Comparison of ENCODE assay signal across 20 cellular contexts in the genomic region with DNA sequence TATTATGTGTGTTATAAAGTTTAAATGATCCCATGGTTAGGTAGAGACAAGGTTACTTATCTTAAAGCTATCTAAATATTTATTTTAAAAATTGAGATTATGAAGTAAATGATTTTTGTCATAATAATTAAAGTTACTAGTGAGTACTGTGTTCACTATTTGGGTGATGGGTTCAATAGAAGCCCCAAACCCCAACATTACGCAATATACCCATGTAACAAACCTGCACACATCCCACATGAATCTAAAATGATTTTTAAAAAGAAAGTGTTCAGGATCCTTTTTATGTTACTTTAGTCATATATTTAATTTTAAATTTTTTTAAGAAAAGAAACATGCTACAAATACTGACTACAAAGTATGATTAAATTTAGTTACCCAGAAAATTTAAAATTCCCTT.
A peak's percentile ranks its signal among the peaks of the same experiment; 100 is the strongest.
DNase-seq lines count a peak whose midpoint lies in the region; ATAC-seq, FAIRE-seq and TF ChIP-seq lines count a peak whose summit lies in the region.
"Had no signal": no experiment of that assay in that cellular context is flagged by ENCODE, and none has a peak within 500 bp of the region (broad histone marks: within the 10 kb centered on the region; RNA-seq: fewer than 3 reads in every experiment).

No MANE protein-coding gene starts in this region.

- WGBS in HepG2 (ENCODE audit: low lambda C conversion rate), result 60% methylated on average over 1 of the region's 1 CpG
- WGBS in right lobe of liver (ENCODE audit: insufficient coverage, low coverage, low lambda C conversion rate, missing lambda C conversion rate), result 79% methylated on average over 1 of the region's 1 CpG

- no peaks in the 10 kb centered on the region for H3K36me3 Mint-ChIP-seq in glutamatergic neuron (ENCODE audit: unreplicated experiment)
- H3K36me3 Mint-ChIP-seq: CD4-positive, alpha-beta memory T cell had no signal

- CTCF ChIA-PET in HepG2 (lab: Yijun Ruan, JAX; ENCODE audit: low intra/inter-chr PET ratio, low total read pairs), result no interaction called here

- no peaks in the 10 kb centered on the region for H3K79me2 ChIP-seq in HepG2 (ENCODE audit: insufficient read depth, low read length)

- no peak overlapping the region for H3K4me3 ChIP-seq in HepG2 (replicated peaks in 1 of 3; ENCODE audit: insufficient read depth in 1 of 3, low read depth in 2 of 3, low read length in 3 of 3)
- H3K4me3 ChIP-seq in right lobe of liver, result no peak overlapping the region
- H3K4me3 ChIP-seq: GM23338, HAP-1 had no signal

- H3K36me3 ChIP-seq in HepG2 (replicated peaks in 1 of 2; ENCODE audit: control insufficient read depth in 1 of 2, insufficient read depth in 2 of 2, low read length in 2 of 2) (no peaks in the 10 kb centered on the region), right lobe of liver (no peaks in the 10 kb centered on the region)
- H3K36me3 ChIP-seq: HAP-1 had no signal

- TF ChIP-seq POLR2A in HepG2 (IDR thresholded peaks at IDR 0.05; ENCODE audit: insufficient read depth in 1 of 2, low read depth in 2 of 2, low read length in 2 of 2) (no peak), right lobe of liver (IDR thresholded peaks at IDR 0.05) (no peak)

- POLR2A ChIA-PET in HepG2 (lab: Yijun Ruan, JAX), result no interaction called here

- in situ Hi-C loops in HepG2 (cut with HindIII; ENCODE audit: extremely low pct_ligation_motif_present, low pct_unique_long_range_greater_than_20kb), result no loop called here

- H3K27ac ChIP-seq in HepG2 (ENCODE audit: extremely low read length, insufficient read depth, low read length) (no peak overlapping the region), right lobe of liver (no peak overlapping the region)

- H3K27me3 ChIP-seq in HepG2 (ENCODE audit: control insufficient read depth in 1 of 2, insufficient read depth in 2 of 2, low read length in 2 of 2) (no peaks in the 10 kb centered on the region), right lobe of liver (no peaks in the 10 kb centered on the region)

- no peaks in the 10 kb centered on the region for H3K9me3 Mint-ChIP-seq in glutamatergic neuron (ENCODE audit: unreplicated experiment)
- H3K9me3 Mint-ChIP-seq: HFFc6 had no signal

- BruUV-seq in HepG2 (replicated peaks; lab: Mats Ljungman, UMichigan), result no TSS peak

- TF ChIP-seq RAD21 in HepG2 (CRISPR knock-in tag; IDR thresholded peaks at IDR 0.05) (no peak), Ishikawa (IDR thresholded peaks at IDR 0.05; ENCODE audit: low read depth) (no peak)

- no peak overlapping the region for H3K4me2 ChIP-seq in HepG2 (ENCODE audit: low read depth, low read length)
- H3K4me2 ChIP-seq: GM23338 had no signal

- TF ChIP-seq EP300 in HepG2 (IDR thresholded peaks at IDR 0.05; ENCODE audit: low read depth in 2 of 2, low read length in 2 of 2) (no peak), HepG2 (CRISPR knock-in tag; IDR thresholded peaks at IDR 0.05; ENCODE audit: borderline replicate concordance) (no peak), Ishikawa (IDR thresholded peaks at IDR 0.05; ENCODE audit: borderline replicate concordance) (no peak)

- H3K9me3 ChIP-seq in HepG2 (ENCODE audit: low read length) (no peaks in the 10 kb centered on the region), right lobe of liver (no peaks in the 10 kb centered on the region)
- H3K9me3 ChIP-seq: HAP-1 had no signal

- no peak for DNase-seq in HepG2 (ENCODE audit: low spot score)
- DNase-seq in right lobe of liver, result no peak
- DNase-seq in glutamatergic neuron, result no peak
- no peak for DNase-seq in HuH-7.5 (ENCODE audit: low spot score)
- DNase-seq in NCI-H1105 (lab: John Stamatoyannopoulos, UW), result no peak
- DNase-seq: 8988T; C1 segment of cervical spinal cord; Calu3; CD4-positive, alpha-beta memory T cell; DMS53; DMS79 treated with DMSO at 0.1 percent for 48 hours; HFFc6 had no signal

- no peak overlapping the region for H2AFZ ChIP-seq in HepG2 (ENCODE audit: low read length)
- H2AFZ ChIP-seq: GM23338 had no signal

- TF ChIP-seq CTCF in HepG2 (CRISPR knock-in tag; IDR thresholded peaks at IDR 0.05) (no peak), right lobe of liver (IDR thresholded peaks at IDR 0.05) (no peak), glutamatergic neuron (IDR thresholded peaks at IDR 0.05; ENCODE audit: partially characterized antibody, unreplicated experiment) (no peak)

- no peaks in the 10 kb centered on the region for H3K27me3 Mint-ChIP-seq in glutamatergic neuron (ENCODE audit: unreplicated experiment)
- H3K27me3 Mint-ChIP-seq: CD4-positive, alpha-beta memory T cell had no signal

- H3K4me1 Mint-ChIP-seq in glutamatergic neuron (ENCODE audit: low read depth, unreplicated experiment), result no peaks in the 10 kb centered on the region
- H3K4me1 Mint-ChIP-seq: CD4-positive, alpha-beta memory T cell; GM23338 had no signal

- no peak for FAIRE-seq in HepG2 (lab: Jason Lieb, UNC)
- FAIRE-seq in colon (lab: Jason Lieb, UNC), result peak; percentile 14
- peak; percentile 9 for FAIRE-seq in islet of Langerhans (lab: Jason Lieb, UNC)
- FAIRE-seq: GM12892, GM19239, H54 had no signal

- H4K20me1 ChIP-seq in HepG2 (ENCODE audit: insufficient read depth, low read length), result no peaks in the 10 kb centered on the region

- intact Hi-C loops in HepG2 (cut with micrococcal nuclease; ENCODE audit: unreplicated experiment) (no loop called here), right lobe of liver (cut with DNase I) (no loop called here)

- H3K4me1 ChIP-seq in HepG2 (ENCODE audit: insufficient read depth, low read length) (no peaks in the 10 kb centered on the region), right lobe of liver (no peaks in the 10 kb centered on the region)
- H3K4me1 ChIP-seq: HAP-1 had no signal

- no peak overlapping the region for H3K4me3 Mint-ChIP-seq in glutamatergic neuron (ENCODE audit: unreplicated experiment)
- H3K4me3 Mint-ChIP-seq: CD4-positive, alpha-beta memory T cell; GM23338; HFFc6 had no signal

- H3K9ac ChIP-seq in HepG2 (ENCODE audit: insufficient read depth, low read depth, low read length), result no peak overlapping the region

- ATAC-seq in HepG2 (no peak), right lobe of liver (no peak)
- ATAC-seq: GM23338 had no signal

- no peak overlapping the region for H3K27ac Mint-ChIP-seq in glutamatergic neuron (ENCODE audit: unreplicated experiment)
- H3K27ac Mint-ChIP-seq: CD4-positive, alpha-beta memory T cell; GM23338; HFFc6 had no signal

TF ChIP-seq in HepG2, 621 proteins besides CTCF, POLR2A, EP300 and RAD21 (continues in another document):
- no peak for TF ChIP-seq TBL1XR1 (IDR thresholded peaks at IDR 0.05; ENCODE audit: borderline replicate concordance, low read length, partially characterized antibody)
- no peak for TF ChIP-seq NRL (CRISPR knock-in tag; IDR thresholded peaks at IDR 0.05; ENCODE audit: borderline replicate concordance)

TF ChIP-seq in Ishikawa, 13 proteins besides CTCF, POLR2A, EP300 and RAD21:
- TF ChIP-seq CREB1 (IDR thresholded peaks at IDR 0.05; ENCODE audit: low read depth), result no peak
- TF ChIP-seq CEBPB (IDR thresholded peaks at IDR 0.05), result peak; percentile 70; the same call in 1 of the 2 replicates
